16 cellular contexts compared by ENCODE assay signal in genomic region chr10:118041316-118041715, GRCh38. TPM values are rescaled to one million over a fixed set of nuclear protein-coding genes. Genes with fewer than 3 reads are reported as not detected.
DNase-seq lines count a peak whose midpoint lies in the region; ATAC-seq and TF ChIP-seq lines count a peak whose summit lies in the region.
"Had no signal": no experiment of that assay in that cellular context is flagged by ENCODE, and none has a peak within 500 bp of the region (broad histone marks: within the 10 kb centered on the region; RNA-seq: fewer than 3 reads in every experiment).

No MANE protein-coding gene starts in this region.

- H3K79me2 ChIP-seq in SK-N-SH (ENCODE audit: insufficient read depth), result peaks cover 78% of the 10 kb centered on the region
- H3K79me2 ChIP-seq in fibroblast of lung (ENCODE audit: control insufficient read depth, insufficient read depth, low read length), result peaks cover 22% of the 10 kb centered on the region

- H3K9me3 ChIP-seq in SK-N-SH (no peaks in the 10 kb centered on the region), fibroblast of lung (ENCODE audit: control insufficient read depth, insufficient read depth, low read depth, low read length) (no peaks in the 10 kb centered on the region)
- H3K9me3 ChIP-seq: heart left ventricle, suprapubic skin had no signal

- WGBS in SK-N-SH (ENCODE audit: low lambda C conversion rate), result 42% methylated on average over 2 of the region's 2 CpGs

- H3K27me3 ChIP-seq in SK-N-SH (ENCODE audit: insufficient read depth) (no peaks in the 10 kb centered on the region), fibroblast of lung (ENCODE audit: control insufficient read depth, insufficient read depth, low read length) (no peaks in the 10 kb centered on the region)
- H3K27me3 ChIP-seq: heart left ventricle, suprapubic skin had no signal

- H3K27ac ChIP-seq in SK-N-SH (ENCODE audit: low read depth in 2 of 2, low read length in 1 of 2) (peak overlapping the region; percentile 53 to 63; a peak in 3 of 4 replicates), fibroblast of lung (ENCODE audit: insufficient read depth, low read length) (no peak overlapping the region), substantia nigra (ENCODE audit: low read depth, low read length, poor library complexity, severe bottlenecking) (no peak overlapping the region)
- H3K27ac ChIP-seq: heart left ventricle, SK-N-MC, suprapubic skin had no signal

- TF ChIP-seq CTCF in SK-N-SH (IDR thresholded peaks at IDR 0.05) (no peak), fibroblast of lung (conservative IDR thresholded peaks at IDR 0.05 in 1 of 2, IDR thresholded peaks at IDR 0.05 in 1 of 2; ENCODE audit: low read depth in 1 of 2, low read length in 2 of 2) (no peak)

- no peak overlapping the region for H3K9ac ChIP-seq in SK-N-SH
- no peak overlapping the region for H3K9ac ChIP-seq in fibroblast of lung (ENCODE audit: insufficient read depth, low read length)

- H4K20me1 ChIP-seq in SK-N-SH (ENCODE audit: insufficient read depth) (no peaks in the 10 kb centered on the region; the same call in 1 of the 2 replicates), fibroblast of lung (ENCODE audit: control insufficient read depth, extremely low read depth, insufficient read depth, low read length) (no peaks in the 10 kb centered on the region)

- no peak overlapping the region for H3K4me3 ChIP-seq in SK-N-SH (ENCODE audit: low read depth in 2 of 2, low read length in 1 of 2)
- no peak overlapping the region for H3K4me3 ChIP-seq in fibroblast of lung (replicated peaks in 1 of 4; ENCODE audit: control extremely low read depth in 1 of 4, insufficient read depth in 1 of 4, low read depth in 3 of 4, low read length in 4 of 4)
- H3K4me3 ChIP-seq: heart left ventricle, SK-N-MC, suprapubic skin had no signal

- no peak for TF ChIP-seq RAD21 in SK-N-SH (IDR thresholded peaks at IDR 0.05; ENCODE audit: low read length)

- H3K4me1 ChIP-seq in SK-N-SH (ENCODE audit: control insufficient read depth in 1 of 2, insufficient read depth in 2 of 2, low read depth in 1 of 2, low read length in 1 of 2) (peaks cover 30 to 35% of the 10 kb centered on the region in 2 experiments; a peak in 3 of 4 replicates), fibroblast of lung (ENCODE audit: control insufficient read depth, extremely low read depth, insufficient read depth, low read length) (no peaks in the 10 kb centered on the region)

- POLR2A ChIA-PET in SK-N-SH (lab: Yijun Ruan, JAX), result no interaction called here

- ATAC-seq in GM21367 (IDR thresholded peaks at IDR 0.05; ENCODE audit: unreplicated experiment) (no peak), HG03565 (IDR thresholded peaks at IDR 0.05; ENCODE audit: unreplicated experiment) (no peak)
- ATAC-seq: heart left ventricle had no signal

- no peak overlapping the region for H2AFZ ChIP-seq in SK-N-SH (ENCODE audit: low read depth)
- no peak overlapping the region for H2AFZ ChIP-seq in fibroblast of lung (ENCODE audit: low read length)

- H3F3A ChIP-seq in SK-N-SH (replicated peaks; ENCODE audit: insufficient read depth), result peaks cover 24% of the 10 kb centered on the region

- H3K36me3 ChIP-seq in SK-N-SH (replicated peaks in 1 of 2; ENCODE audit: control insufficient read depth in 1 of 2, insufficient read depth in 2 of 2, low read length in 1 of 2) (peaks cover 17 to 18% of the 10 kb centered on the region in 2 experiments), fibroblast of lung (ENCODE audit: control insufficient read depth, insufficient read depth, low read length) (no peaks in the 10 kb centered on the region)
- H3K36me3 ChIP-seq: suprapubic skin had no signal

- no peak for TF ChIP-seq EP300 in SK-N-SH (IDR thresholded peaks at IDR 0.05; ENCODE audit: borderline replicate concordance in 1 of 2, low read depth in 1 of 2, low read length in 1 of 2)

- CTCF ChIA-PET in SK-N-SH (lab: Yijun Ruan, JAX), result interaction anchor here (0.6 to 0.8 kb wide), 2 partner anchors 200 to 683 kb away, joined by 3 read pairs; no protein-coding TSS in a partner anchor

- H3K9me2 ChIP-seq in SK-N-SH, result no peaks in the 10 kb centered on the region

- peak; percentile 74 for DNase-seq in EH (ENCODE audit: low read depth)
- DNase-seq in SK-N-SH, result no peak
- DNase-seq in fibroblast of lung (ENCODE audit: low read depth in 2 of 2), result peak; percentile 62 to 74
- DNase-seq in pulmonary artery endothelial cell (ENCODE audit: low read depth, low spot score), result peak; percentile 29
- no peak for DNase-seq in NCI-H1694 (lab: John Stamatoyannopoulos, UW)
- no peak for DNase-seq in substantia nigra (lab: John Stamatoyannopoulos, UW)
- DNase-seq: activated CD4-positive, alpha-beta memory T cell treated with anti-CD3 and anti-CD28 coated beads for 36 hours; effector CD4-positive, alpha-beta T cell; heart left ventricle; kidney; NCI-H226; posterior cingulate gyrus had no signal

- H3K4me2 ChIP-seq in SK-N-SH (peak overlapping the region; percentile 32; the same call in 1 of the 2 replicates), fibroblast of lung (ENCODE audit: extremely low read depth, insufficient read depth, low read length) (no peak overlapping the region)

TF ChIP-seq in SK-N-SH, 30 proteins besides CTCF, POLR2A, EP300 and RAD21:
- TF ChIP-seq FOSL2 (IDR thresholded peaks at IDR 0.05; ENCODE audit: borderline replicate concordance, low read depth) (no peak; the same call in 1 of the 2 replicates), MXI1 (IDR thresholded peaks at IDR 0.05; ENCODE audit: low read depth, low read length) (no peak), CHD2 (IDR thresholded peaks at IDR 0.05; ENCODE audit: low read length, partially characterized antibody) (no peak), NFIC (IDR thresholded peaks at IDR 0.05; ENCODE audit: borderline replicate concordance) (peak; percentile 58; the same call in 1 of the 2 replicates)
TF ChIP-seq in SK-N-SH: peak in this region for 1.

RNA-seq across cellular contexts. Expression of gene RAB11FIP2, which starts 5.4 kb away (rescaled TPM):
- polyA plus RNA-seq in SK-N-SH (2012; rRNA removed) (3.0 and 4.4 TPM in 2 replicates), fibroblast of lung (10.1 and 13.6 TPM in 2 replicates)
- polyA plus RNA-seq in SK-N-SH (2012; cell fraction: cytosol; rRNA removed), result 4.7 and 6.6 TPM in 2 replicates
- polyA plus RNA-seq in SK-N-SH (2012; cell fraction: nucleus; rRNA removed), result 3.0 and 6.2 TPM in 2 replicates
- total RNA-seq in fibroblast of lung (17.5 and 18.2 TPM in 2 replicates), pulmonary artery endothelial cell (8.3 and 8.7 TPM in 2 replicates)
- polyA plus RNA-seq in fibroblast of lung (2012), result 4.4 and 7.2 TPM in 2 replicates
- polyA minus RNA-seq in fibroblast of lung (ENCODE audit: low replicate concordance), result 0.51 and 1.6 TPM in 2 replicates

Comparison
In these comparisons a context has a peak if more than half of its experiments do, and no peak if none do; other contexts are left out.
1. DNase-seq: peak in EH (single experiment), fibroblast of lung (2 of 2) and pulmonary artery endothelial cell (single experiment); none in SK-N-SH (single experiment), NCI-H1694 (single experiment) and substantia nigra (0 of 49).
2. H3K27ac ChIP-seq: peak in SK-N-SH (2 of 2); none in fibroblast of lung (single experiment) and substantia nigra (single experiment).